Comparison of ENCODE assay signal across 19 cellular contexts in genomic region chr6:114039835-114040234, GRCh38.
DNase-seq lines count a peak whose midpoint lies in the region; TF ChIP-seq lines count a peak whose summit lies in the region.
"Had no signal": no experiment of that assay in that cellular context is flagged by ENCODE, and none has a peak within 500 bp of the region (broad histone marks: within the 10 kb centered on the region; RNA-seq: fewer than 3 reads in every experiment).

No MANE protein-coding gene starts in this region.

- H3K18ac ChIP-seq in trophoblast cell (ENCODE audit: low read length): no peak overlapping the region

- H4K12ac ChIP-seq in trophoblast cell (ENCODE audit: low read depth, low read length): no peak overlapping the region

- H3K14ac ChIP-seq in trophoblast cell (ENCODE audit: low read length): no peak overlapping the region

- no peaks in the 10 kb centered on the region for H3K79me1 ChIP-seq in trophoblast cell (ENCODE audit: low read length)

- peak; percentile 3 for DNase-seq in NB4 (ENCODE audit: low read depth)
- peak; percentile 20 for DNase-seq in SKM-1 treated with dmso at 0.1 percent for 144 hours (lab: John Stamatoyannopoulos, UW; ENCODE audit: unreplicated experiment)
- no peak for DNase-seq in trophoblast cell
- no peak for DNase-seq in NCI-H187 (lab: John Stamatoyannopoulos, UW)
- DNase-seq in NCI-H1930 (lab: John Stamatoyannopoulos, UW): no peak
- no peak for DNase-seq in KG1 (lab: John Stamatoyannopoulos, UW)
- DNase-seq: CD4-positive, CD25-positive, alpha-beta regulatory T cell; DMS79; GOT3; HCEC 1CT; NCI-H1436 treated with DMSO at 0.1 percent for 48 hours; NCI-H2029 treated with DMSO at 0.1 percent for 48 hours; NCI-H226; NCI-H524; NCI-H774; SIG-M5; SK-N-SH; T-helper 1 cell had no signal

- peak overlapping the region; percentile 45 for H3K23ac ChIP-seq in trophoblast cell (ENCODE audit: low read length)

- H2BK12ac ChIP-seq in trophoblast cell (ENCODE audit: low read length): no peak overlapping the region

- H3K79me2 ChIP-seq in KMS-11 (ENCODE audit: insufficient read depth, low read depth): no peaks in the 10 kb centered on the region
- no peaks in the 10 kb centered on the region for H3K79me2 ChIP-seq in trophoblast cell (ENCODE audit: control insufficient read depth, insufficient read depth, low read length, poor library complexity)

- H3K27me3 ChIP-seq in KMS-11 (ENCODE audit: insufficient read depth, low read depth) (no peaks in the 10 kb centered on the region), trophoblast cell (ENCODE audit: insufficient read depth, low read length) (no peaks in the 10 kb centered on the region)

- H2AFZ ChIP-seq in KMS-11 (ENCODE audit: low read depth): no peak overlapping the region
- H2AFZ ChIP-seq in trophoblast cell (ENCODE audit: insufficient read depth, low read length, poor library complexity): no peak overlapping the region

- H3K36me3 ChIP-seq in KMS-11 (ENCODE audit: insufficient read depth) (no peaks in the 10 kb centered on the region), trophoblast cell (ENCODE audit: control insufficient read depth in 1 of 2, insufficient read depth in 2 of 2, low read length in 2 of 2) (no peaks in the 10 kb centered on the region)

- H3K4me3 ChIP-seq in KMS-11 (IDR thresholded peaks at IDR 0.05; ENCODE audit: insufficient read depth, low read depth, low read length): no peak overlapping the region
- no peak overlapping the region for H3K4me3 ChIP-seq in NB4 (ENCODE audit: low read depth, low read length)
- H3K4me3 ChIP-seq in trophoblast cell (ENCODE audit: low read depth, low read length): no peak overlapping the region

- no peak overlapping the region for H3K4ac ChIP-seq in trophoblast cell (ENCODE audit: low read depth, low read length)

- H4K8ac ChIP-seq in trophoblast cell (ENCODE audit: low read depth, low read length): no peak overlapping the region

- H3K27ac ChIP-seq in KMS-11 (peak overlapping the region; percentile 49; the same call in 1 of the 2 replicates), trophoblast cell (ENCODE audit: low read depth, low read length) (no peak overlapping the region)

- no peak overlapping the region for H2BK120ac ChIP-seq in trophoblast cell (ENCODE audit: insufficient read depth, low read length, poor library complexity)

- no peak overlapping the region for H4K91ac ChIP-seq in trophoblast cell (ENCODE audit: low read depth, low read length)

- H3K9ac ChIP-seq in KMS-11 (no peak overlapping the region), trophoblast cell (ENCODE audit: low read length) (no peak overlapping the region)
- H3K9ac ChIP-seq: SK-N-SH had no signal

- peaks cover 40% of the 10 kb centered on the region for H3K4me1 ChIP-seq in KMS-11 (ENCODE audit: low read depth, poor library complexity, severe bottlenecking)
- H3K4me1 ChIP-seq in trophoblast cell (ENCODE audit: control insufficient read depth in 1 of 2, insufficient read depth in 2 of 2, low read length in 2 of 2): no peaks in the 10 kb centered on the region

- TF ChIP-seq POLR2A in NB4 (IDR thresholded peaks at IDR 0.05; ENCODE audit: extremely low read depth, insufficient read length): no peak

- WGBS in trophoblast cell (ENCODE audit: extremely low coverage, insufficient coverage, insufficient read length): no CpG with 5 or more reads among the region's 2 CpGs

- H3K4me2 ChIP-seq in KMS-11 (peak overlapping the region; percentile 42; the same call in 1 of the 2 replicates), trophoblast cell (ENCODE audit: low read length) (no peak overlapping the region)
- H3K4me2 ChIP-seq: SK-N-SH had no signal

- H3K9me3 ChIP-seq in trophoblast cell (ENCODE audit: insufficient read depth, low read depth, low read length): no peaks in the 10 kb centered on the region
- H3K9me3 ChIP-seq: SK-N-SH had no signal

- H2BK5ac ChIP-seq in trophoblast cell (ENCODE audit: low read depth, low read length, poor library complexity): no peak overlapping the region

- H2AK5ac ChIP-seq in trophoblast cell (ENCODE audit: low read length): no peak overlapping the region

- no peaks in the 10 kb centered on the region for H4K20me1 ChIP-seq in KMS-11 (ENCODE audit: insufficient read depth)

- TF ChIP-seq CTCF in KMS-11 (conservative IDR thresholded peaks at IDR 0.05; ENCODE audit: low read depth, low read length): no peak
- no peak for TF ChIP-seq CTCF in NB4 (IDR thresholded peaks at IDR 0.05; ENCODE audit: low read depth, low read length)

Comparison
In these comparisons a context has a peak if more than half of its experiments do, and no peak if none do; other contexts are left out.
1. DNase-seq: peak in NB4 (single experiment) and SKM-1 treated with dmso at 0.1 percent for 144 hours (single experiment); none in trophoblast cell (0 of 2), NCI-H187 (0 of 2), NCI-H1930 (0 of 2) and KG1 (single experiment).